In the genomic region with DNA sequence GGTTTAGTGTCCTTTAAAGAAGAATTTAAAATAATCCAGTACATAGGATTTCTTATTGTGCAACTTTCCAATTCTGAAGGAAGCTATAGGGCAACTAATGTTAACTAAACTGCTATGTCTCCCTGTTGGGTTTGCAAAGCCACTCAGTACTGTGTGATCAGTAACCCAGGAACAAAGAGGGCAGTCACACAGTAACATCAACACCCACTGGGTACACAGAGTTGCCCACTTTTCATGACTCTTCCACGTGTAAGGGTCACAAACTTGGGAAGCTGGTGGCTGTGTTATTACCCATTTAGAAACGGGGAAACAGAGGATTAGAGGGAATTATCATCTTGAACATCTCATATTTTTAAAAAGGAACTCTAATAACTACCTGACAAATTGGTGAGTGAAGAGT, we compare ENCODE assay signal across 1 cellular context.
TF ChIP-seq lines count a peak whose summit lies in the region.

No MANE protein-coding gene starts in this region.

TF ChIP-seq in SK-N-SH treated with all-trans-retinoic acid at 6 μM for 48 hours, 23 proteins besides CTCF, POLR2A, EP300 and RAD21 (continued from another document):
- TF ChIP-seq, protein P1, sequence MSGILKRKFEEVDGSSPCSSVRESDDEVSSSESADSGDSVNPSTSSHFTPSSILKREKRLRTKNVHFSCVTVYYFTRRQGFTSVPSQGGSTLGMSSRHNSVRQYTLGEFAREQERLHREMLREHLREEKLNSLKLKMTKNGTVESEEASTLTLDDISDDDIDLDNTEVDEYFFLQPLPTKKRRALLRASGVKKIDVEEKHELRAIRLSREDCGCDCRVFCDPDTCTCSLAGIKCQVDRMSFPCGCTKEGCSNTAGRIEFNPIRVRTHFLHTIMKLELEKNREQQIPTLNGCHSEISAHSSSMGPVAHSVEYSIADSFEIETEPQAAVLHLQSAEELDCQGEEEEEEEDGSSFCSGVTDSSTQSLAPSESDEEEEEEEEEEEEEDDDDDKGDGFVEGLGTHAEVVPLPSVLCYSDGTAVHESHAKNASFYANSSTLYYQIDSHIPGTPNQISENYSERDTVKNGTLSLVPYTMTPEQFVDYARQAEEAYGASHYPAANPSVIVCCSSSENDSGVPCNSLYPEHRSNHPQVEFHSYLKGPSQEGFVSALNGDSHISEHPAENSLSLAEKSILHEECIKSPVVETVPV (CRISPR knock-in tag; IDR thresholded peaks at IDR 0.05), result no peak
- TF ChIP-seq CSDC2 (CRISPR knock-in tag; IDR thresholded peaks at IDR 0.05), result no peak
- no peak for TF ChIP-seq ZFP3 (CRISPR knock-in tag; IDR thresholded peaks at IDR 0.05)
- TF ChIP-seq ARNTL (CRISPR knock-in tag; IDR thresholded peaks at IDR 0.05; ENCODE audit: borderline replicate concordance, low read depth), result no peak
- TF ChIP-seq, protein P2, sequence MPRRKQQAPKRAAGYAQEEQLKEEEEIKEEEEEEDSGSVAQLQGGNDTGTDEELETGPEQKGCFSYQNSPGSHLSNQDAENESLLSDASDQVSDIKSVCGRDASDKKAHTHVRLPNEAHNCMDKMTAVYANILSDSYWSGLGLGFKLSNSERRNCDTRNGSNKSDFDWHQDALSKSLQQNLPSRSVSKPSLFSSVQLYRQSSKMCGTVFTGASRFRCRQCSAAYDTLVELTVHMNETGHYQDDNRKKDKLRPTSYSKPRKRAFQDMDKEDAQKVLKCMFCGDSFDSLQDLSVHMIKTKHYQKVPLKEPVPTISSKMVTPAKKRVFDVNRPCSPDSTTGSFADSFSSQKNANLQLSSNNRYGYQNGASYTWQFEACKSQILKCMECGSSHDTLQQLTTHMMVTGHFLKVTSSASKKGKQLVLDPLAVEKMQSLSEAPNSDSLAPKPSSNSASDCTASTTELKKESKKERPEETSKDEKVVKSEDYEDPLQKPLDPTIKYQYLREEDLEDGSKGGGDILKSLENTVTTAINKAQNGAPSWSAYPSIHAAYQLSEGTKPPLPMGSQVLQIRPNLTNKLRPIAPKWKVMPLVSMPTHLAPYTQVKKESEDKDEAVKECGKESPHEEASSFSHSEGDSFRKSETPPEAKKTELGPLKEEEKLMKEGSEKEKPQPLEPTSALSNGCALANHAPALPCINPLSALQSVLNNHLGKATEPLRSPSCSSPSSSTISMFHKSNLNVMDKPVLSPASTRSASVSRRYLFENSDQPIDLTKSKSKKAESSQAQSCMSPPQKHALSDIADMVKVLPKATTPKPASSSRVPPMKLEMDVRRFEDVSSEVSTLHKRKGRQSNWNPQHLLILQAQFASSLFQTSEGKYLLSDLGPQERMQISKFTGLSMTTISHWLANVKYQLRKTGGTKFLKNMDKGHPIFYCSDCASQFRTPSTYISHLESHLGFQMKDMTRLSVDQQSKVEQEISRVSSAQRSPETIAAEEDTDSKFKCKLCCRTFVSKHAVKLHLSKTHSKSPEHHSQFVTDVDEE (CRISPR knock-in tag; IDR thresholded peaks at IDR 0.05), result no peak
- no peak for TF ChIP-seq RARB (CRISPR knock-in tag; IDR thresholded peaks at IDR 0.05)
- TF ChIP-seq BACH2 (CRISPR knock-in tag; IDR thresholded peaks at IDR 0.05; ENCODE audit: borderline replicate concordance), result no peak
- TF ChIP-seq, protein P3, sequence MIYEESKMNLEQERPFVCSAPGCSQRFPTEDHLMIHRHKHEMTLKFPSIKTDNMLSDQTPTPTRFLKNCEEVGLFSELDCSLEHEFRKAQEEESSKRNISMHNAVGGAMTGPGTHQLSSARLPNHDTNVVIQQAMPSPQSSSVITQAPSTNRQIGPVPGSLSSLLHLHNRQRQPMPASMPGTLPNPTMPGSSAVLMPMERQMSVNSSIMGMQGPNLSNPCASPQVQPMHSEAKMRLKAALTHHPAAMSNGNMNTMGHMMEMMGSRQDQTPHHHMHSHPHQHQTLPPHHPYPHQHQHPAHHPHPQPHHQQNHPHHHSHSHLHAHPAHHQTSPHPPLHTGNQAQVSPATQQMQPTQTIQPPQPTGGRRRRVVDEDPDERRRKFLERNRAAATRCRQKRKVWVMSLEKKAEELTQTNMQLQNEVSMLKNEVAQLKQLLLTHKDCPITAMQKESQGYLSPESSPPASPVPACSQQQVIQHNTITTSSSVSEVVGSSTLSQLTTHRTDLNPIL (CRISPR knock-in tag; IDR thresholded peaks at IDR 0.05; ENCODE audit: low read depth), result no peak
- TF ChIP-seq ZNF70 (CRISPR knock-in tag; IDR thresholded peaks at IDR 0.05), result no peak
- no peak for TF ChIP-seq ESRRG (CRISPR knock-in tag; IDR thresholded peaks at IDR 0.05)
- TF ChIP-seq, protein P4, sequence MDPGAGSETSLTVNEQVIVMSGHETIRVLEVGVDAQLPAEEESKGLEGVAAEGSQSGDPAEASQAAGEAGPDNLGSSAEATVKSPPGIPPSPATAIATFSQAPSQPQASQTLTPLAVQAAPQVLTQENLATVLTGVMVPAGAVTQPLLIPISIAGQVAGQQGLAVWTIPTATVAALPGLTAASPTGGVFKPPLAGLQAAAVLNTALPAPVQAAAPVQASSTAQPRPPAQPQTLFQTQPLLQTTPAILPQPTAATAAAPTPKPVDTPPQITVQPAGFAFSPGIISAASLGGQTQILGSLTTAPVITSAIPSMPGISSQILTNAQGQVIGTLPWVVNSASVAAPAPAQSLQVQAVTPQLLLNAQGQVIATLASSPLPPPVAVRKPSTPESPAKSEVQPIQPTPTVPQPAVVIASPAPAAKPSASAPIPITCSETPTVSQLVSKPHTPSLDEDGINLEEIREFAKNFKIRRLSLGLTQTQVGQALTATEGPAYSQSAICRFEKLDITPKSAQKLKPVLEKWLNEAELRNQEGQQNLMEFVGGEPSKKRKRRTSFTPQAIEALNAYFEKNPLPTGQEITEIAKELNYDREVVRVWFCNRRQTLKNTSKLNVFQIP (CRISPR knock-in tag; IDR thresholded peaks at IDR 0.05; ENCODE audit: borderline replicate concordance, low read depth), result no peak
- TF ChIP-seq TCF4 (CRISPR knock-in tag; IDR thresholded peaks at IDR 0.05; ENCODE audit: borderline replicate concordance), result no peak
- no peak for TF ChIP-seq ZC3H10 (CRISPR knock-in tag; IDR thresholded peaks at IDR 0.05)
TF ChIP-seq in SK-N-SH treated with all-trans-retinoic acid at 6 μM for 48 hours: peak in this region for 0.
